In genomic region chr14:33948143-33948962, GRCh38 we compare ENCODE assay signal across 9 cellular contexts. TPM values are rescaled to one million over a fixed set of nuclear protein-coding genes. Genes with fewer than 3 reads are reported as not detected.
DNase-seq lines count a peak whose midpoint lies in the region; ATAC-seq, FAIRE-seq and TF ChIP-seq lines count a peak whose summit lies in the region.
"Had no signal": no experiment of that assay in that cellular context is flagged by ENCODE, and none has a peak within 500 bp of the region (broad histone marks: within the 10 kb centered on the region; RNA-seq: fewer than 3 reads in every experiment).

No MANE protein-coding gene starts in this region.

- H3K27me3 ChIP-seq in cardiac muscle cell: no peaks in the 10 kb centered on the region
- peaks cover 0 to 5% of the 10 kb centered on the region in 2 donors for H3K27me3 ChIP-seq in right lobe of liver
- H3K27me3 ChIP-seq in upper lobe of right lung: peaks cover 22% of the 10 kb centered on the region
- H3K27me3 ChIP-seq in small intestine (ENCODE audit: control insufficient read depth in 2 of 2, insufficient read depth in 2 of 2, low read length in 2 of 2): no peaks in the 10 kb centered on the region

- TF ChIP-seq POLR2A in right lobe of liver (IDR thresholded peaks at IDR 0.05) (no peak), erythroblast (IDR thresholded peaks at IDR 0.05; ENCODE audit: low read length) (no peak)

- no peaks in the 10 kb centered on the region for H3K9me3 Mint-ChIP-seq in activated naive CD8-positive, alpha-beta T cell treated with anti-CD3 and anti-CD28 coated beads, Interleukin-2, amount 10 ng/mL, durations not matched to agents 7 days and 5 days

- 41% methylated on average over 4 of the region's 4 CpGs for WGBS in right lobe of liver (ENCODE audit: insufficient coverage, low coverage, low lambda C conversion rate, missing lambda C conversion rate)
- 16 to 59% (median 39%) methylated on average over 4 of the region's 4 CpGs for WGBS in small intestine, 3 donors

- POLR2A ChIA-PET in activated naive CD8-positive, alpha-beta T cell treated with anti-CD3 and anti-CD28 coated beads, Interleukin-2, amount 10 ng/mL, durations not matched to agents 7 days and 5 days (lab: Charles Lee): no interaction called here

- ATAC-seq in Right ventricle myocardium inferior (no peak), right lobe of liver (no peak), upper lobe of right lung (no peak), HG03139 (IDR thresholded peaks at IDR 0.05; ENCODE audit: unreplicated experiment) (no peak)
- ATAC-seq in activated naive CD8-positive, alpha-beta T cell treated with anti-CD3 and anti-CD28 coated beads, Interleukin-2, amount 10 ng/mL, durations not matched to agents 7 days and 5 days (ENCODE audit: low read depth): no peak

- no peak for DNase-seq in cardiac muscle cell (ENCODE audit: low read depth in 1 of 2, low spot score in 1 of 2)
- DNase-seq in Right ventricle myocardium inferior (ENCODE audit: missing footprints): no peak
- DNase-seq in activated naive CD8-positive, alpha-beta T cell treated with anti-CD3 and anti-CD28 coated beads, Interleukin-2, amount 10 ng/mL, durations not matched to agents 7 days and 5 days: no peak
- no peak for DNase-seq in right lobe of liver
- no peak for DNase-seq in upper lobe of right lung
- no peak for DNase-seq in erythroblast (lab: John Stamatoyannopoulos, UW)
- no peak for DNase-seq in small intestine

- H3K36me3 ChIP-seq in cardiac muscle cell (no peaks in the 10 kb centered on the region), right lobe of liver (no peaks in the 10 kb centered on the region), upper lobe of right lung (no peaks in the 10 kb centered on the region), small intestine (ENCODE audit: control insufficient read depth in 2 of 2, insufficient read depth in 2 of 2, low read length in 2 of 2) (no peaks in the 10 kb centered on the region)

- H3K27ac ChIP-seq in cardiac muscle cell: no peak overlapping the region
- H3K27ac ChIP-seq in right lobe of liver: no peak overlapping the region
- H3K27ac ChIP-seq in upper lobe of right lung: no peak overlapping the region
- H3K27ac ChIP-seq in small intestine (ENCODE audit: low read depth in 1 of 2, low read length in 1 of 2): no peak overlapping the region
- H3K27ac ChIP-seq: C4-2B had no signal

- H3K4me3 Mint-ChIP-seq in activated naive CD8-positive, alpha-beta T cell treated with anti-CD3 and anti-CD28 coated beads, Interleukin-2, amount 10 ng/mL, durations not matched to agents 7 days and 5 days: peak overlapping the region; percentile 83

- peaks cover 7% of the 10 kb centered on the region for H3K36me3 Mint-ChIP-seq in activated naive CD8-positive, alpha-beta T cell treated with anti-CD3 and anti-CD28 coated beads, Interleukin-2, amount 10 ng/mL, durations not matched to agents 7 days and 5 days

- H3K4me1 Mint-ChIP-seq in activated naive CD8-positive, alpha-beta T cell treated with anti-CD3 and anti-CD28 coated beads, Interleukin-2, amount 10 ng/mL, durations not matched to agents 7 days and 5 days: peaks cover 21% of the 10 kb centered on the region

- H3K27ac Mint-ChIP-seq in activated naive CD8-positive, alpha-beta T cell treated with anti-CD3 and anti-CD28 coated beads, Interleukin-2, amount 10 ng/mL, durations not matched to agents 7 days and 5 days: no peak overlapping the region

- TF ChIP-seq CTCF in cardiac muscle cell (IDR thresholded peaks at IDR 0.05; ENCODE audit: low read depth, low read length) (no peak), right lobe of liver (IDR thresholded peaks at IDR 0.05) (no peak), upper lobe of right lung (IDR thresholded peaks at IDR 0.05) (no peak)

- H3K4me1 ChIP-seq in cardiac muscle cell (ENCODE audit: low read depth): peaks cover 11% of the 10 kb centered on the region
- H3K4me1 ChIP-seq in right lobe of liver: peaks cover 0 to 15% (median 4%) of the 10 kb centered on the region in 4 donors
- H3K4me1 ChIP-seq in upper lobe of right lung: peaks cover 9% of the 10 kb centered on the region
- H3K4me1 ChIP-seq in small intestine (ENCODE audit: control insufficient read depth in 2 of 2, insufficient read depth in 1 of 2, low read depth in 1 of 2, low read length in 1 of 2): peaks cover 2 to 9% of the 10 kb centered on the region in 2 donors

- peak overlapping the region; percentile 50 for H3K4me3 ChIP-seq in cardiac muscle cell
- H3K4me3 ChIP-seq in right lobe of liver: peak overlapping the region in 2 of 3 donors; percentile 57
- peak overlapping the region; percentile 69 for H3K4me3 ChIP-seq in upper lobe of right lung
- H3K4me3 ChIP-seq in small intestine (ENCODE audit: low read depth in 1 of 2, low read length in 2 of 2): peak overlapping the region in 1 of 2 donors; percentile 77

- H3K27me3 Mint-ChIP-seq in activated naive CD8-positive, alpha-beta T cell treated with anti-CD3 and anti-CD28 coated beads, Interleukin-2, amount 10 ng/mL, durations not matched to agents 7 days and 5 days: peaks cover 72% of the 10 kb centered on the region

- no peak for FAIRE-seq in small intestine (lab: Jason Lieb, UNC)

- H3K9me3 ChIP-seq in cardiac muscle cell (ENCODE audit: low read depth) (no peaks in the 10 kb centered on the region), right lobe of liver (no peaks in the 10 kb centered on the region), upper lobe of right lung (no peaks in the 10 kb centered on the region), small intestine (ENCODE audit: control insufficient read depth, low read depth) (no peaks in the 10 kb centered on the region)

- intact Hi-C loops in Right ventricle myocardium inferior (cut with DNase I): no loop called here
- intact Hi-C loops in right lobe of liver (cut with DNase I): no loop called here
- intact Hi-C loops in upper lobe of right lung (cut with DNase I): no loop called here

RNA-seq across cellular contexts. Expression of gene EGLN3, which starts 2.5 kb away (rescaled TPM):
- total RNA-seq in cardiac muscle cell (26.6 and 30.3 TPM in 2 replicates), Right ventricle myocardium inferior (136 TPM), right lobe of liver (10 to 100 TPM in 1 of 6 experiments, 1 to 10 TPM in 5; 1.9 to 25.4 (median 2.1) TPM), upper lobe of right lung (7.6 TPM)
- polyA plus RNA-seq in cardiac muscle cell (33.1 and 38.3 TPM in 2 replicates), small intestine (10 to 100 TPM; 17.6 to 40.5 (median 33.3) TPM)
- 10 to 100 TPM; 12.8 to 14.4 TPM for total RNA-seq in activated naive CD8-positive, alpha-beta T cell treated with anti-CD3 and anti-CD28 coated beads, Interleukin-2, amount 10 ng/mL, durations not matched to agents 7 days and 5 days
